ENCODE assay signal across 21 cellular contexts in genomic region chr3:56919797-56920195, GRCh38.
DNase-seq lines count a peak whose midpoint lies in the region; ATAC-seq and TF ChIP-seq lines count a peak whose summit lies in the region.
"Had no signal": no experiment of that assay in that cellular context is flagged by ENCODE, and none has a peak within 500 bp of the region (broad histone marks: within the 10 kb centered on the region; RNA-seq: fewer than 3 reads in every experiment).

No MANE protein-coding gene starts in this region.

- peaks cover 87% of the 10 kb centered on the region for H3K4me1 Mint-ChIP-seq in activated T-helper 1 cell treated with anti-CD3 and anti-CD28 coated beads, Interleukin-12 subunit alpha, Interleukin-12 subunit beta, Interleukin-2, Interleukin-4 antibody, amounts not matched to agents 30 ng/mL and 10 ng/mL and 1 ng/mL, durations not matched to agents 14 hours and 24 hours and 36 hours (ENCODE audit: low read depth)
- H3K4me1 Mint-ChIP-seq in immature natural killer cell: peaks cover 83 to 93% of the 10 kb centered on the region in 2 donors

- no peaks in the 10 kb centered on the region for H3K36me3 Mint-ChIP-seq in activated T-helper 1 cell treated with anti-CD3 and anti-CD28 coated beads, Interleukin-12 subunit alpha, Interleukin-12 subunit beta, Interleukin-2, Interleukin-4 antibody, amounts not matched to agents 30 ng/mL and 10 ng/mL and 1 ng/mL, durations not matched to agents 14 hours and 24 hours and 36 hours (ENCODE audit: low read depth)
- no peaks in the 10 kb centered on the region for H3K36me3 Mint-ChIP-seq in immature natural killer cell

- TF ChIP-seq CTCF in DND-41 (IDR thresholded peaks at IDR 0.05; ENCODE audit: borderline replicate concordance, extremely low read depth, low read length, poor library complexity, severe bottlenecking): no peak

- H3K9me3 Mint-ChIP-seq in activated T-helper 1 cell treated with anti-CD3 and anti-CD28 coated beads, Interleukin-12 subunit alpha, Interleukin-12 subunit beta, Interleukin-2, Interleukin-4 antibody, amounts not matched to agents 30 ng/mL and 10 ng/mL and 1 ng/mL, durations not matched to agents 14 hours and 24 hours and 36 hours: no peaks in the 10 kb centered on the region
- no peaks in the 10 kb centered on the region for H3K9me3 Mint-ChIP-seq in immature natural killer cell
- H3K9me3 Mint-ChIP-seq: H9, neural crest cell had no signal

- no peak overlapping the region for H3K9ac ChIP-seq in DND-41 (ENCODE audit: low read depth, low read length)

- H3K27me3 Mint-ChIP-seq in activated T-helper 1 cell treated with anti-CD3 and anti-CD28 coated beads, Interleukin-12 subunit alpha, Interleukin-12 subunit beta, Interleukin-2, Interleukin-4 antibody, amounts not matched to agents 30 ng/mL and 10 ng/mL and 1 ng/mL, durations not matched to agents 14 hours and 24 hours and 36 hours (ENCODE audit: insufficient read depth): no peaks in the 10 kb centered on the region
- peaks cover 0 to 4% (median 0%) of the 10 kb centered on the region in 3 donors for H3K27me3 Mint-ChIP-seq in immature natural killer cell (ENCODE audit: low read depth in 3 of 3)

- peaks cover 73% of the 10 kb centered on the region for H3K4me1 ChIP-seq in DND-41 (ENCODE audit: insufficient read depth, low read length)

- H3K27ac Mint-ChIP-seq in activated T-helper 1 cell treated with anti-CD3 and anti-CD28 coated beads, Interleukin-12 subunit alpha, Interleukin-12 subunit beta, Interleukin-2, Interleukin-4 antibody, amounts not matched to agents 30 ng/mL and 10 ng/mL and 1 ng/mL, durations not matched to agents 14 hours and 24 hours and 36 hours: peak overlapping the region; percentile 3
- H3K27ac Mint-ChIP-seq in immature natural killer cell: peak overlapping the region in 5 of 6 donors; percentile 0 to 80 (median 53)
- H3K27ac Mint-ChIP-seq: H9, progenitor cell of endocrine pancreas had no signal

- H3K79me2 ChIP-seq in DND-41 (ENCODE audit: insufficient read depth, low read length): peaks cover 14% of the 10 kb centered on the region

- no peak overlapping the region for H3K4me3 ChIP-seq in DND-41 (ENCODE audit: low read depth in 1 of 2, low read length in 2 of 2)
- H3K4me3 ChIP-seq: ascending aorta, left lung, thoracic aorta had no signal

- H2AFZ ChIP-seq in DND-41 (ENCODE audit: low read depth, low read length): no peak overlapping the region

- no peaks in the 10 kb centered on the region for H3K36me3 ChIP-seq in DND-41 (ENCODE audit: insufficient read depth, low read length)
- H3K36me3 ChIP-seq: ascending aorta, left lung, thoracic aorta had no signal

- DNase-seq in Ammon's horn (ENCODE audit: low spot score) (peak; percentile 37), DND-41 (no peak), immature natural killer cell (no peak), NCI-H2081 (lab: John Stamatoyannopoulos, UW) (no peak)
- DNase-seq in activated T-helper 1 cell treated with anti-CD3 and anti-CD28 coated beads, Interleukin-12 subunit alpha, Interleukin-12 subunit beta, Interleukin-2, Interleukin-4 antibody, amounts not matched to agents 30 ng/mL and 10 ng/mL and 1 ng/mL, durations not matched to agents 14 hours and 24 hours and 36 hours (ENCODE audit: low spot score): no peak
- DNase-seq: ACHN, activated gamma-delta T cell treated with Interleukin-2 at 50 U/mL for 16 hours, GDM1, H9, IMR-90, left lung, NCI-H1436, NCI-H2171, NCI-H526 had no signal

- no peaks in the 10 kb centered on the region for H3K9me3 ChIP-seq in DND-41 (ENCODE audit: insufficient read depth, low read length, severe bottlenecking)
- H3K9me3 ChIP-seq: ascending aorta, left lung, thoracic aorta had no signal

- intact Hi-C loops in activated T-helper 1 cell treated with anti-CD3 and anti-CD28 coated beads, Interleukin-12 subunit alpha, Interleukin-12 subunit beta, Interleukin-2, Interleukin-4 antibody, amounts not matched to agents 30 ng/mL and 10 ng/mL and 1 ng/mL, durations not matched to agents 14 hours and 24 hours and 36 hours (cut with micrococcal nuclease): loop anchor here (5.0 kb wide), 5 partner anchors 217 to 1413 kb away; partner anchors contain the start of genes APPL1, CCDC66, PXK and TASOR

- ATAC-seq in DND-41 (ENCODE audit: insufficient read depth, low read depth) (no peak), HG02840 (IDR thresholded peaks at IDR 0.05; ENCODE audit: low FRiP score, unreplicated experiment) (no peak), HG02973 (IDR thresholded peaks at IDR 0.05; ENCODE audit: unreplicated experiment) (no peak), GM18907 (IDR thresholded peaks at IDR 0.05; ENCODE audit: unreplicated experiment) (no peak)
- ATAC-seq: left lung had no signal

- H3K4me3 Mint-ChIP-seq in activated T-helper 1 cell treated with anti-CD3 and anti-CD28 coated beads, Interleukin-12 subunit alpha, Interleukin-12 subunit beta, Interleukin-2, Interleukin-4 antibody, amounts not matched to agents 30 ng/mL and 10 ng/mL and 1 ng/mL, durations not matched to agents 14 hours and 24 hours and 36 hours: no peak overlapping the region
- no peak overlapping the region for H3K4me3 Mint-ChIP-seq in immature natural killer cell
- H3K4me3 Mint-ChIP-seq: H9, neural crest cell had no signal

- no peak overlapping the region for H3K4me2 ChIP-seq in DND-41 (ENCODE audit: insufficient read depth, low read length)

- H3K27me3 ChIP-seq in DND-41 (ENCODE audit: insufficient read depth, low read length, poor library complexity): no peaks in the 10 kb centered on the region
- H3K27me3 ChIP-seq: ascending aorta, left lung had no signal

- H4K20me1 ChIP-seq in DND-41 (ENCODE audit: insufficient read depth, low read length): no peaks in the 10 kb centered on the region

- H3K27ac ChIP-seq in DND-41 (ENCODE audit: low read length): peak overlapping the region; percentile 42
- H3K27ac ChIP-seq: ascending aorta, left lung, thoracic aorta had no signal
